In genomic region chr10:3391657-3392056, GRCh38 we compare ENCODE assay signal across 25 cellular contexts.
"Had no signal": no experiment of that assay in that cellular context is flagged by ENCODE, and none has a peak within 500 bp of the region (broad histone marks: within the 10 kb centered on the region; RNA-seq: fewer than 3 reads in every experiment).

No MANE protein-coding gene starts in this region.

- ATAC-seq: activated CD8-positive, alpha-beta memory T cell treated with anti-CD3 and anti-CD28 coated beads, Interleukin-2, amount 10 ng/mL, durations not matched to agents 7 days and 5 days; Panc1; Right ventricle myocardium inferior; WTC11 had no signal

- H3K9me3 Mint-ChIP-seq: activated naive CD4-positive, alpha-beta T cell treated with anti-CD3 and anti-CD28 coated beads, Interleukin-2, amount 50 U/mL, for 24 hours; activated T-helper 1 cell treated with anti-CD3 and anti-CD28 coated beads, Interleukin-12 subunit alpha, Interleukin-12 subunit beta, Interleukin-2, Interleukin-4 antibody, amounts not matched to agents 30 ng/mL and 10 ng/mL and 1 ng/mL, durations not matched to agents 14 hours and 24 hours and 36 hours; T-helper 2 cell treated with Interferon-gamma antibody and Interleukin-4, amounts not matched to agents 5 μg/mL and 100 μg/mL, for 36 hours had no signal

- H3K27ac ChIP-seq: breast epithelium, SK-N-MC had no signal

- DNase-seq: activated CD4-positive, alpha-beta T cell treated with anti-CD3 and anti-CD28 coated beads for 48 hours; activated CD4-positive, alpha-beta T cell treated with anti-CD3 and anti-CD28 coated beads, Interleukin-2, amount 50 U/mL, for 48 hours; activated CD4-positive, CD25-positive, alpha-beta regulatory T cell treated with anti-CD3 and anti-CD28 coated beads, Interleukin-2, amount 50 U/mL, for 72 hours; activated CD8-positive, alpha-beta memory T cell treated with anti-CD3 and anti-CD28 coated beads, Interleukin-2, amount 10 ng/mL, durations not matched to agents 7 days and 5 days; activated effector memory CD4-positive, alpha-beta T cell treated with Interleukin-2 at 50 U/mL for 16 hours; activated naive CD4-positive, alpha-beta T cell; activated T-cell treated with anti-CD3 and anti-CD28 coated beads, Interleukin-2, amount 50 U/mL, for 24 hours; aorta; caudate nucleus; KG1; NCI-H1048; NCI-H187; NCI-H2081; NCI-H446; NCI-H524; RPMI8226; SW 1271 had no signal

- H3K4me1 ChIP-seq: breast epithelium had no signal

- H3K4me3 ChIP-seq: breast epithelium, SK-N-MC had no signal

- H3K27ac Mint-ChIP-seq: activated CD8-positive, alpha-beta memory T cell treated with anti-CD3 and anti-CD28 coated beads, Interleukin-2, amount 10 ng/mL, durations not matched to agents 7 days and 5 days; activated naive CD4-positive, alpha-beta T cell treated with anti-CD3 and anti-CD28 coated beads, Interleukin-2, amount 50 U/mL, for 24 hours; activated T-cell treated with anti-CD3 and anti-CD28 coated beads, Interleukin-2, amount 50 U/mL, for 24 hours; activated T-helper 1 cell treated with anti-CD3 and anti-CD28 coated beads, Interleukin-12 subunit alpha, Interleukin-12 subunit beta, Interleukin-2, Interleukin-4 antibody, amounts not matched to agents 30 ng/mL and 10 ng/mL and 1 ng/mL, durations not matched to agents 14 hours and 24 hours and 36 hours; T-helper 2 cell treated with Interferon-gamma antibody and Interleukin-4, amounts not matched to agents 5 μg/mL and 100 μg/mL, for 36 hours; WTC11 had no signal

- H3K4me3 Mint-ChIP-seq: activated CD8-positive, alpha-beta memory T cell treated with anti-CD3 and anti-CD28 coated beads, Interleukin-2, amount 10 ng/mL, durations not matched to agents 7 days and 5 days; activated naive CD4-positive, alpha-beta T cell treated with anti-CD3 and anti-CD28 coated beads, Interleukin-2, amount 50 U/mL, for 24 hours; activated T-cell treated with anti-CD3 and anti-CD28 coated beads, Interleukin-2, amount 50 U/mL, for 24 hours; activated T-helper 1 cell treated with anti-CD3 and anti-CD28 coated beads, Interleukin-12 subunit alpha, Interleukin-12 subunit beta, Interleukin-2, Interleukin-4 antibody, amounts not matched to agents 30 ng/mL and 10 ng/mL and 1 ng/mL, durations not matched to agents 14 hours and 24 hours and 36 hours; T-helper 2 cell treated with Interferon-gamma antibody and Interleukin-4, amounts not matched to agents 5 μg/mL and 100 μg/mL, for 36 hours; WTC11 had no signal

- H3K27me3 ChIP-seq: breast epithelium had no signal

- H3K36me3 ChIP-seq: breast epithelium had no signal

- H3K4me1 Mint-ChIP-seq: activated CD8-positive, alpha-beta memory T cell treated with anti-CD3 and anti-CD28 coated beads, Interleukin-2, amount 10 ng/mL, durations not matched to agents 7 days and 5 days; activated naive CD4-positive, alpha-beta T cell treated with anti-CD3 and anti-CD28 coated beads, Interleukin-2, amount 50 U/mL, for 24 hours had no signal

- H3K36me3 Mint-ChIP-seq: activated CD8-positive, alpha-beta memory T cell treated with anti-CD3 and anti-CD28 coated beads, Interleukin-2, amount 10 ng/mL, durations not matched to agents 7 days and 5 days; activated naive CD4-positive, alpha-beta T cell treated with anti-CD3 and anti-CD28 coated beads, Interleukin-2, amount 50 U/mL, for 24 hours had no signal
